ENCODE assay signal across 1 cellular context in genomic region chr16:53761967-53762726, GRCh38.
TF ChIP-seq lines count a peak whose summit lies in the region.

No MANE protein-coding gene starts in this region.

TF ChIP-seq in HepG2, 621 proteins besides CTCF, POLR2A, EP300 and RAD21 (continued from another document):
- TF ChIP-seq HNF1A (IDR thresholded peaks at IDR 0.05; ENCODE audit: low read depth): peak; percentile 57; the same call in 1 of the 2 replicates
- no peak for TF ChIP-seq HNF1A (CRISPR knock-in tag; IDR thresholded peaks at IDR 0.05; ENCODE audit: borderline replicate concordance)
- TF ChIP-seq THAP11 (CRISPR knock-in tag; IDR thresholded peaks at IDR 0.05): 0 out of 2 replicates have a peak, but pooled peaks have one; percentile 5
- TF ChIP-seq IRF2 (CRISPR knock-in tag; IDR thresholded peaks at IDR 0.05): 0 out of 2 replicates have a peak, but pooled peaks have one; percentile 10
- TF ChIP-seq PAXIP1 (CRISPR knock-in tag; conservative IDR thresholded peaks at IDR 0.05): 0 out of 2 replicates have a peak, but pooled peaks have one; percentile 35
- no peak for TF ChIP-seq FOXA1 (IDR thresholded peaks at IDR 0.05)
- TF ChIP-seq FOXA1 (CRISPR knock-in tag; IDR thresholded peaks at IDR 0.05): peak; percentile 69
- TF ChIP-seq KLF13 (CRISPR knock-in tag; IDR thresholded peaks at IDR 0.05): no peak
- no peak for TF ChIP-seq SOX13 (IDR thresholded peaks at IDR 0.05)
- TF ChIP-seq SOX13 (CRISPR knock-in tag; conservative IDR thresholded peaks at IDR 0.05 in 1 of 2, IDR thresholded peaks at IDR 0.05 in 1 of 2): peak in 1 of 2 experiments; percentile 65; a peak in 2 of 4 replicates
- TF ChIP-seq ARID5B (CRISPR knock-in tag; IDR thresholded peaks at IDR 0.05): peak; percentile 50; the same call in 1 of the 2 replicates
- TF ChIP-seq ASH2L (IDR thresholded peaks at IDR 0.05; ENCODE audit: insufficient read length, low read depth, low read length): peak; percentile 30
- TF ChIP-seq ZNF792 (CRISPR knock-in tag; IDR thresholded peaks at IDR 0.05): no peak
- peak; percentile 72; the same call in 1 of the 2 replicates for TF ChIP-seq SOX5 (CRISPR knock-in tag; IDR thresholded peaks at IDR 0.05; ENCODE audit: borderline replicate concordance)
- TF ChIP-seq NCOA2 (CRISPR knock-in tag; IDR thresholded peaks at IDR 0.05): peak; percentile 22; the same call in 1 of the 2 replicates
- peak; percentile 84 for TF ChIP-seq FOXP4 (CRISPR knock-in tag; IDR thresholded peaks at IDR 0.05)
